Comparison of ENCODE assay signal across 24 cellular contexts in genomic region chr5:53318303-53318702, GRCh38.
DNase-seq lines count a peak whose midpoint lies in the region; ATAC-seq, FAIRE-seq and TF ChIP-seq lines count a peak whose summit lies in the region.
"Had no signal": no experiment of that assay in that cellular context is flagged by ENCODE, and none has a peak within 500 bp of the region (broad histone marks: within the 10 kb centered on the region; RNA-seq: fewer than 3 reads in every experiment).

No MANE protein-coding gene starts in this region.

- H4K20me1 ChIP-seq in Loucy (ENCODE audit: insufficient read depth, low read length, poor library complexity, severe bottlenecking) (no peaks in the 10 kb centered on the region), H1 (replicated peaks in 1 of 2; ENCODE audit: control insufficient read depth in 1 of 2, insufficient read depth in 2 of 2, low read length in 2 of 2) (no peaks in the 10 kb centered on the region)

- H3K9ac ChIP-seq in Loucy (ENCODE audit: low read depth, low read length, poor library complexity, severe bottlenecking) (no peak overlapping the region), H1 (replicated peaks in 1 of 4; ENCODE audit: extremely low read depth in 1 of 4, low read depth in 3 of 4, low read length in 3 of 4) (no peak overlapping the region)

- no peak overlapping the region for H2BK5ac ChIP-seq in H1 (ENCODE audit: low read depth, low read length)

- H3K14ac ChIP-seq in H1 (ENCODE audit: insufficient read length) = no peak overlapping the region

- H3K9me3 ChIP-seq in Loucy (ENCODE audit: insufficient read depth, low read depth, low read length) = no peaks in the 10 kb centered on the region
- H3K9me3 ChIP-seq in H1 (ENCODE audit: insufficient read depth in 2 of 2, low read depth in 1 of 2, low read length in 1 of 2) = no peaks in the 10 kb centered on the region
- peaks cover 0 to 8% of the 10 kb centered on the region in 2 donors for H3K9me3 ChIP-seq in left lung
- H3K9me3 ChIP-seq: Peyer's patch, psoas muscle had no signal

- H3F3A ChIP-seq in Loucy (ENCODE audit: low read depth) = no peaks in the 10 kb centered on the region

- no peak for TF ChIP-seq POLR2A in H1 (IDR thresholded peaks at IDR 0.05; ENCODE audit: control extremely low read depth in 1 of 2, low read depth in 2 of 2, low read length in 2 of 2)

- H3K36me3 ChIP-seq in Loucy (ENCODE audit: insufficient read depth, low read length) (no peaks in the 10 kb centered on the region), H1 (ENCODE audit: control insufficient read depth in 2 of 4, insufficient read depth in 4 of 4, low read length in 3 of 4) (no peaks in the 10 kb centered on the region), left lung (no peaks in the 10 kb centered on the region)
- H3K36me3 ChIP-seq: Peyer's patch, transverse colon had no signal

- H4K5ac ChIP-seq in H1 (ENCODE audit: insufficient read length, low read depth, low read length) = no peak overlapping the region

- CTCF ChIA-PET in H1 (lab: Charles Lee; ENCODE audit: partially characterized antibody) = interaction anchor here (0.7 to 4.1 kb wide), 9 partner anchors 8 to 148 kb away, joined by 3 to 18 read pairs (median 4); no protein-coding TSS in a partner anchor

- H2BK20ac ChIP-seq in H1 (ENCODE audit: low read length) = no peak overlapping the region

- no peak overlapping the region for H4K91ac ChIP-seq in H1 (replicated peaks; ENCODE audit: insufficient read length, low read length)

- H2BK15ac ChIP-seq in H1 (ENCODE audit: low read length) = no peak overlapping the region

- H3K56ac ChIP-seq in H1 (replicated peaks; ENCODE audit: insufficient read length, low read depth, low read length) = no peak overlapping the region

- intact Hi-C loops in left lung (cut with DNase I) = no loop called here

- TF ChIP-seq CTCF in GM12872 (IDR thresholded peaks at IDR 0.05; ENCODE audit: insufficient read depth, low read depth, low read length) = 0 out of 3 replicates have a peak, but pooled peaks have one; percentile 17
- peak; percentile 50 for TF ChIP-seq CTCF in Loucy (conservative IDR thresholded peaks at IDR 0.05; ENCODE audit: low read length)
- TF ChIP-seq CTCF in H1 (IDR thresholded peaks at IDR 0.05; ENCODE audit: control extremely low read depth in 1 of 3, insufficient read depth in 1 of 3, low read depth in 1 of 3, low read length in 3 of 3) = peak in 2 of 3 experiments; percentile 28 to 65; a peak in 2 of 4 replicates
- TF ChIP-seq CTCF in GM20000 (IDR thresholded peaks at IDR 0.05; ENCODE audit: extremely low read depth, missing control alignments) = no peak
- TF ChIP-seq CTCF in left lung (IDR thresholded peaks at IDR 0.05) = no peak

- no peak overlapping the region for H3K27ac ChIP-seq in H1 (ENCODE audit: low read depth, low read length)
- H3K27ac ChIP-seq in left lung = no peak overlapping the region
- H3K27ac ChIP-seq: Peyer's patch, psoas muscle, transverse colon had no signal

- H2BK120ac ChIP-seq in H1 (replicated peaks; ENCODE audit: low read depth, low read length) = no peak overlapping the region

- POLR2A ChIA-PET in H1 (lab: Charles Lee; ENCODE audit: partially characterized antibody) = no interaction called here

- TF ChIP-seq RAD21 in H1 (IDR thresholded peaks at IDR 0.05 in 1 of 2, conservative IDR thresholded peaks at IDR 0.05 in 1 of 2; ENCODE audit: low read depth in 2 of 2, low read length in 2 of 2) = peak; percentile 25 to 39; a peak in 3 of 4 replicates

- no peak overlapping the region for H3K4ac ChIP-seq in H1 (replicated peaks; ENCODE audit: insufficient read length, low read depth, low read length)

- H3K23me2 ChIP-seq in H1 (ENCODE audit: low read depth, low read length) = no peaks in the 10 kb centered on the region

- no peak overlapping the region for H2AFZ ChIP-seq in Loucy (ENCODE audit: low read length)
- H2AFZ ChIP-seq in H1 (ENCODE audit: low read length) = no peak overlapping the region

- no peak for DNase-seq in H1 (ENCODE audit: low read depth in 1 of 2, low spot score in 2 of 2)
- DNase-seq in kidney tubule cell (ENCODE audit: low spot score) = peak; percentile 12
- DNase-seq in D341Med (ENCODE audit: low spot score) = no peak
- DNase-seq in GM20000 (ENCODE audit: low spot score) = no peak
- DNase-seq in left lung = no peak
- DNase-seq: activated B cell treated with CpG ODN at 0.5 μM for 24 hours; activated CD4-positive, alpha-beta memory T cell treated with anti-CD3 and anti-CD28 coated beads for 36 hours; activated naive CD4-positive, alpha-beta T cell treated with Interleukin-2 at 50 U/mL for 16 hours; aorta; CD8-positive, alpha-beta T cell; DMS79 treated with DMSO at 0.1 percent for 48 hours; effector memory CD4-positive, alpha-beta T cell; NCI-H2171; NCI-H526 treated with DMSO at 0.1 percent for 48 hours; Peyer's patch; psoas muscle; small intestine; stimulated activated CD4-positive, alpha-beta T cell treated with anti-CD3 and anti-CD28 coated beads, Interleukin-4, amount 100 ng/mL, for 1 hour; stimulated activated naive CD8-positive, alpha-beta T cell treated with anti-CD3 and anti-CD28 coated beads, Interleukin-15, amount 100 ng/mL, for 72 hours; transverse colon had no signal

- no peak overlapping the region for H4K8ac ChIP-seq in H1 (ENCODE audit: extremely low read depth, insufficient read depth, low read length)

- no peaks in the 10 kb centered on the region for H3K79me2 ChIP-seq in Loucy (ENCODE audit: insufficient read depth, low read length)
- H3K79me2 ChIP-seq in H1 (ENCODE audit: control insufficient read depth in 1 of 2, insufficient read depth in 2 of 2, low read length in 2 of 2) = no peaks in the 10 kb centered on the region

- no peak overlapping the region for H2AK5ac ChIP-seq in H1 (ENCODE audit: low read depth, low read length)

- H3K4me1 ChIP-seq in Loucy (ENCODE audit: insufficient read depth, low read length, poor library complexity, severe bottlenecking) (no peaks in the 10 kb centered on the region), H1 (replicated peaks in 1 of 4; ENCODE audit: control insufficient read depth in 3 of 4, insufficient read depth in 4 of 4, low read length in 3 of 4) (no peaks in the 10 kb centered on the region), left lung (no peaks in the 10 kb centered on the region)
- H3K4me1 ChIP-seq: Peyer's patch, psoas muscle, transverse colon had no signal

- H3K4me2 ChIP-seq in Loucy (ENCODE audit: low read depth, low read length, poor library complexity, severe bottlenecking) (no peak overlapping the region), H1 (ENCODE audit: insufficient read depth in 1 of 2, low read depth in 2 of 2, low read length in 2 of 2) (no peak overlapping the region)

- no peak overlapping the region for H3K4me3 ChIP-seq in Loucy (ENCODE audit: low read length, poor library complexity, severe bottlenecking)
- no peak overlapping the region for H3K4me3 ChIP-seq in H1 (ENCODE audit: extremely low read depth in 1 of 4, insufficient read depth in 2 of 4, low read depth in 3 of 4, low read length in 4 of 4)
- H3K4me3 ChIP-seq in left lung = no peak overlapping the region
- H3K4me3 ChIP-seq: Peyer's patch, psoas muscle, transverse colon had no signal

- H2BK12ac ChIP-seq in H1 (ENCODE audit: low read depth, low read length) = no peak overlapping the region

- WGBS in H1 (ENCODE audit: extremely low coverage in 1 of 2, insufficient coverage in 1 of 2, insufficient read length in 1 of 2, insufficient replicate concordance in 2 of 2, low coverage in 1 of 2, low lambda C conversion rate in 2 of 2, missing lambda C conversion rate in 1 of 2), 2 experiments = 59% methylated on average over 2 of the region's 2 CpGs; no CpG with 5 or more reads in 1 of the 2 experiments

- peak; percentile 71 for FAIRE-seq in H1 (lab: Jason Lieb, UNC)
- FAIRE-seq: GM19239, small intestine had no signal

- ATAC-seq in left lung = no peak
- ATAC-seq in GM19395 (IDR thresholded peaks at IDR 0.05; ENCODE audit: unreplicated experiment) = no peak
- ATAC-seq: CD8-positive, alpha-beta T cell; psoas muscle; stimulated activated naive CD8-positive, alpha-beta T cell treated with anti-CD3 and anti-CD28 coated beads, Interleukin-15, amount 100 ng/mL, for 72 hours had no signal

- no peak overlapping the region for H3K18ac ChIP-seq in H1 (ENCODE audit: extremely low read depth, low read length)

- no peak overlapping the region for H3K23ac ChIP-seq in H1 (ENCODE audit: insufficient read length)

- H3K9me2 ChIP-seq in Loucy (replicated peaks; ENCODE audit: low read depth, low read length) = no peaks in the 10 kb centered on the region

- H3K79me1 ChIP-seq in H1 (ENCODE audit: low read depth, low read length) = no peaks in the 10 kb centered on the region

- H3K27me3 ChIP-seq in Loucy (ENCODE audit: insufficient read depth, low read length, poor library complexity, severe bottlenecking) (no peaks in the 10 kb centered on the region), H1 (replicated peaks in 1 of 4; ENCODE audit: control insufficient read depth in 3 of 4, extremely low read depth in 1 of 4, insufficient read depth in 3 of 4, low read length in 3 of 4) (no peaks in the 10 kb centered on the region), left lung (no peaks in the 10 kb centered on the region)
- H3K27me3 ChIP-seq: Peyer's patch, transverse colon had no signal

- no peak for TF ChIP-seq EP300 in H1 (IDR thresholded peaks at IDR 0.05; ENCODE audit: borderline replicate concordance in 1 of 2, low read depth in 2 of 2, low read length in 2 of 2)

TF ChIP-seq in H1, 55 proteins besides CTCF, POLR2A, EP300 and RAD21:
- TF ChIP-seq CEBPB (IDR thresholded peaks at IDR 0.05; ENCODE audit: low read depth, low read length) (no peak), SUZ12 (IDR thresholded peaks at IDR 0.05; ENCODE audit: low read length) (no peak), TAF1 (IDR thresholded peaks at IDR 0.05; ENCODE audit: low read depth, low read length) (no peak), USF2 (IDR thresholded peaks at IDR 0.05; ENCODE audit: low read length) (no peak), SIX5 (IDR thresholded peaks at IDR 0.05; ENCODE audit: low read depth, low read length) (no peak), JUND (IDR thresholded peaks at IDR 0.05; ENCODE audit: low read length) (no peak), GTF2F1 (IDR thresholded peaks at IDR 0.05; ENCODE audit: borderline replicate concordance, low read depth, low read length) (no peak), YY1 (IDR thresholded peaks at IDR 0.05; ENCODE audit: low read depth, low read length) (no peak), EZH2 (IDR thresholded peaks at IDR 0.05; ENCODE audit: low read depth, low read length, severe bottlenecking) (no peak)
TF ChIP-seq in H1: peak in this region for 0.

Comparison
In these comparisons a context has a peak if more than half of its experiments do, and no peak if none do; other contexts are left out.
1. CTCF ChIP-seq: peak in GM12872 (single experiment), Loucy (single experiment) and H1 (2 of 3); none in GM20000 (single experiment) and left lung (0 of 2).